Comparison of ENCODE assay signal across 7 cellular contexts in the genomic region with DNA sequence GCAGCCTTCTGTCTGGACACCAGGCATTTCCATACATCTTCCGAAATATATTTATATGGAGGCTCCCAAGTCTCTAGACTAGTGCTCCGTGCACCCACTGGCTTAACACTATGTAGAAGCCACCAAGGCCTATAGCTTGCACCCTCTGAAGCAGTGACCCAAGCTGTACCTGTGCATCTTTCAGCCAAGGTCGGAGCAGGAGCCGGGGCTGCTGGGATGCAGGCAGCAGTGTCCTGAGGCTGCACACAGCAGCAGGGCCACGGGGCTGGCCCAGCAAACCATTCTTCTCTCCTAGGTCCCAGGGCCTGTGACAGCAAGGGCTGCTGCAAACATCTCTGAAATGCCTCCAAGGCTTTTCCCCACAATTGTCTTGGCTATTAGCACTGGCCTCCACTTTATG.
A peak's percentile ranks its signal among the peaks of the same experiment; 100 is the strongest.
DNase-seq lines count a peak whose midpoint lies in the region; ATAC-seq and TF ChIP-seq lines count a peak whose summit lies in the region.
"Not testable (repeated sequence)": the region's sequence is repeated elsewhere in the genome, so short reads cannot be mapped to it uniquely, and the experiment has no call there.

No MANE protein-coding gene starts in this region.

- not testable (repeated sequence) for H3K9me3 ChIP-seq in left lung, spleen

- H3K4me3 Mint-ChIP-seq in activated CD4-positive, alpha-beta T cell treated with anti-CD3 and anti-CD28 coated beads for 36 hours; activated T-cell treated with anti-CD3 and anti-CD28 coated beads, Interleukin-2, amount 50 U/mL, for 24 hours; chondrocyte (ENCODE audit: unreplicated experiment); natural killer cell treated with Interleukin-12 subunit alpha and Interleukin-12 subunit beta and Interleukin-15 and Interleukin-18, amount 100 ng/mL, for 72 hours: not testable (repeated sequence)

- not testable (repeated sequence) for ATAC-seq in activated CD4-positive, alpha-beta T cell treated with anti-CD3 and anti-CD28 coated beads for 36 hours; left cardiac atrium; left lung; natural killer cell treated with Interleukin-12 subunit alpha and Interleukin-12 subunit beta and Interleukin-15 and Interleukin-18, amount 100 ng/mL, for 72 hours

- H3K27ac Mint-ChIP-seq in activated CD4-positive, alpha-beta T cell treated with anti-CD3 and anti-CD28 coated beads for 36 hours; activated T-cell treated with anti-CD3 and anti-CD28 coated beads, Interleukin-2, amount 50 U/mL, for 24 hours; chondrocyte (ENCODE audit: unreplicated experiment); natural killer cell treated with Interleukin-12 subunit alpha and Interleukin-12 subunit beta and Interleukin-15 and Interleukin-18, amount 100 ng/mL, for 72 hours: not testable (repeated sequence)

- not testable (repeated sequence) for H3K27me3 Mint-ChIP-seq in activated CD4-positive, alpha-beta T cell treated with anti-CD3 and anti-CD28 coated beads for 36 hours; activated T-cell treated with anti-CD3 and anti-CD28 coated beads, Interleukin-2, amount 50 U/mL, for 24 hours; chondrocyte (ENCODE audit: low read depth); natural killer cell treated with Interleukin-12 subunit alpha and Interleukin-12 subunit beta and Interleukin-15 and Interleukin-18, amount 100 ng/mL, for 72 hours

- not testable (repeated sequence) for TF ChIP-seq POLR2A in spleen (IDR thresholded peaks at IDR 0.05)

- not testable (repeated sequence) for H3K36me3 Mint-ChIP-seq in activated CD4-positive, alpha-beta T cell treated with anti-CD3 and anti-CD28 coated beads for 36 hours (ENCODE audit: low read depth); activated T-cell treated with anti-CD3 and anti-CD28 coated beads, Interleukin-2, amount 50 U/mL, for 24 hours (ENCODE audit: low read depth); chondrocyte (ENCODE audit: low read depth); natural killer cell treated with Interleukin-12 subunit alpha and Interleukin-12 subunit beta and Interleukin-15 and Interleukin-18, amount 100 ng/mL, for 72 hours

- CTCF ChIA-PET in activated CD4-positive, alpha-beta T cell treated with anti-CD3 and anti-CD28 coated beads for 36 hours (lab: Charles Lee) = not testable (repeated sequence)

- H3K27ac ChIP-seq in left lung, spleen: not testable (repeated sequence)

- POLR2A ChIA-PET in activated CD4-positive, alpha-beta T cell treated with anti-CD3 and anti-CD28 coated beads for 36 hours (lab: Charles Lee) = not testable (repeated sequence)

- not testable (repeated sequence) for TF ChIP-seq CTCF in chondrocyte (IDR thresholded peaks at IDR 0.05); left lung (IDR thresholded peaks at IDR 0.05); spleen (IDR thresholded peaks at IDR 0.05 in 8 of 11, conservative IDR thresholded peaks at IDR 0.05 in 3 of 11)

- not testable (repeated sequence) for H3K9me3 Mint-ChIP-seq in activated CD4-positive, alpha-beta T cell treated with anti-CD3 and anti-CD28 coated beads for 36 hours (ENCODE audit: low read depth); activated T-cell treated with anti-CD3 and anti-CD28 coated beads, Interleukin-2, amount 50 U/mL, for 24 hours; chondrocyte (ENCODE audit: low read depth); natural killer cell treated with Interleukin-12 subunit alpha and Interleukin-12 subunit beta and Interleukin-15 and Interleukin-18, amount 100 ng/mL, for 72 hours

- not testable (repeated sequence) for H3K4me1 Mint-ChIP-seq in activated CD4-positive, alpha-beta T cell treated with anti-CD3 and anti-CD28 coated beads for 36 hours; activated T-cell treated with anti-CD3 and anti-CD28 coated beads, Interleukin-2, amount 50 U/mL, for 24 hours (ENCODE audit: low read depth); chondrocyte (ENCODE audit: low read depth); natural killer cell treated with Interleukin-12 subunit alpha and Interleukin-12 subunit beta and Interleukin-15 and Interleukin-18, amount 100 ng/mL, for 72 hours (ENCODE audit: low read depth in 2 of 2)

- intact Hi-C loops in activated CD4-positive, alpha-beta T cell treated with anti-CD3 and anti-CD28 coated beads for 36 hours (cut with DNase I, micrococcal nuclease); left cardiac atrium (cut with DNase I); left lung (cut with DNase I); spleen (cut with DNase I; ENCODE audit: low total_unique reads): not testable (repeated sequence)

- H3K4me3 ChIP-seq in left lung, spleen: not testable (repeated sequence)

- H3K27me3 ChIP-seq in left lung; spleen (replicated peaks in 1 of 7): not testable (repeated sequence)

- 64 to 76% (median 75%) methylated on average over 3 of the region's 5 CpGs; no CpG with 5 or more reads in 1 of the 5 donors for WGBS in spleen, 5 donors

- not testable (repeated sequence) for H3K36me3 ChIP-seq in left lung, spleen

- not testable (repeated sequence) for H3K4me1 ChIP-seq in left lung, spleen

- peak; percentile 2 for DNase-seq in activated CD4-positive, alpha-beta T cell treated with anti-CD3 and anti-CD28 coated beads for 36 hours
- peak; percentile 22 for DNase-seq in activated T-cell treated with anti-CD3 and anti-CD28 coated beads, Interleukin-2, amount 50 U/mL, for 24 hours
- peak; percentile 41 for DNase-seq in chondrocyte (ENCODE audit: low spot score)
- peak; percentile 6 for DNase-seq in left cardiac atrium
- peak; percentile 30 to 31 for DNase-seq in left lung
- DNase-seq in natural killer cell treated with Interleukin-12 subunit alpha and Interleukin-12 subunit beta and Interleukin-15 and Interleukin-18, amount 100 ng/mL, for 72 hours (ENCODE audit: low spot score) = peak; percentile 44
- DNase-seq in spleen = peak; percentile 79

Comparison
In these comparisons a context has a peak if more than half of its experiments do, and no peak if none do; other contexts are left out.
1. DNase-seq: peak in every context shown above with its lines; median percentile 79 in spleen; 44 in natural killer cell treated with Interleukin-12 subunit alpha and Interleukin-12 subunit beta and Interleukin-15 and Interleukin-18, amount 100 ng/mL, for 72 hours; 41 in chondrocyte; 30 in left lung; 22 in activated T-cell treated with anti-CD3 and anti-CD28 coated beads, Interleukin-2, amount 50 U/mL, for 24 hours; 6 in left cardiac atrium; 2 in activated CD4-positive, alpha-beta T cell treated with anti-CD3 and anti-CD28 coated beads for 36 hours.